ENCODE assay signal across 8 cellular contexts in genomic region chr2:26300234-26300641, GRCh38. TPM values are rescaled to one million over a fixed set of nuclear protein-coding genes. Genes with fewer than 3 reads are reported as not detected.
A peak's percentile ranks its signal among the peaks of the same experiment; 100 is the strongest.
DNase-seq lines count a peak whose midpoint lies in the region; ATAC-seq and TF ChIP-seq lines count a peak whose summit lies in the region.

No MANE protein-coding gene starts in this region.

- H3K27ac ChIP-seq in PC-3 (ENCODE audit: low read length) (no peak overlapping the region), neuronal stem cell (replicated peaks; ENCODE audit: low read length) (peak overlapping the region; percentile 17)

- H3K27me3 ChIP-seq in PC-3 (ENCODE audit: low read length) (no peaks in the 10 kb centered on the region), neuronal stem cell (ENCODE audit: control insufficient read depth in 3 of 3, insufficient read depth in 3 of 3, low read depth in 1 of 3, low read length in 3 of 3) (peaks cover 0 to 2% (median 0%) of the 10 kb centered on the region in 3 experiments)

- no peaks in the 10 kb centered on the region for H3F3A ChIP-seq in PC-3 (ENCODE audit: low read length, unreplicated experiment)

- CTCF ChIA-PET in PC-3 (lab: Charles Lee): no interaction called here

- H3K9me3 ChIP-seq in PC-3 (ENCODE audit: low read length) (no peaks in the 10 kb centered on the region), neuronal stem cell (replicated peaks in 1 of 2; ENCODE audit: control insufficient read depth in 2 of 2, insufficient read depth in 1 of 2, low read depth in 1 of 2, low read length in 2 of 2) (no peaks in the 10 kb centered on the region)

- no peaks in the 10 kb centered on the region for H3K9me2 ChIP-seq in PC-3 (replicated peaks; ENCODE audit: low read length)

- H3K14ac ChIP-seq in neuronal stem cell (ENCODE audit: low read length): no peak overlapping the region

- DNase-seq in AG10803 (ENCODE audit: low read depth) (peak; percentile 42), PC-3 (no peak), neuronal stem cell (ENCODE audit: low spot score) (peak; percentile 27), NCI-H345 treated with DMSO at 0.1 percent for 48 hours (lab: John Stamatoyannopoulos, UW; ENCODE audit: unreplicated experiment) (no peak), OCI-M1 (lab: John Stamatoyannopoulos, UW) (no peak), NCI-H2196 (lab: John Stamatoyannopoulos, UW; ENCODE audit: unreplicated experiment) (no peak)

- H2BK120ac ChIP-seq in neuronal stem cell (ENCODE audit: low read depth, low read length): no peak overlapping the region

- no CpG with 5 or more reads among the region's 12 CpGs for WGBS in neuronal stem cell (ENCODE audit: extremely low coverage in 2 of 2, insufficient read length in 2 of 2, insufficient replicate concordance in 1 of 2), 2 donors

- POLR2A ChIA-PET in PC-3 (lab: Charles Lee; ENCODE audit: unreplicated experiment): no interaction called here

- no peak overlapping the region for H2AK5ac ChIP-seq in neuronal stem cell (ENCODE audit: low read depth, low read length)

- TF ChIP-seq CTCF in AG10803 (conservative IDR thresholded peaks at IDR 0.05; ENCODE audit: low read length): no peak
- no peak for TF ChIP-seq CTCF in PC-3 (conservative IDR thresholded peaks at IDR 0.05; ENCODE audit: low read depth, low read length)

- H3K4me3 ChIP-seq in AG10803 (ENCODE audit: low read length): peak overlapping the region; percentile 66
- no peak overlapping the region for H3K4me3 ChIP-seq in PC-3 (ENCODE audit: low read length)
- peak overlapping the region in 1 of 2 donors; percentile 52 for H3K4me3 ChIP-seq in neuronal stem cell (ENCODE audit: low read length in 2 of 2)

- no peaks in the 10 kb centered on the region for H3K79me1 ChIP-seq in neuronal stem cell (ENCODE audit: low read depth, low read length)

- H3K9ac ChIP-seq in PC-3 (ENCODE audit: low read length) (no peak overlapping the region), neuronal stem cell (ENCODE audit: low read depth, low read length, poor library complexity) (no peak overlapping the region)

- H3K4me2 ChIP-seq in PC-3 (ENCODE audit: low read length) (no peak overlapping the region), neuronal stem cell (ENCODE audit: insufficient read depth, low read length, poor library complexity, severe bottlenecking) (no peak overlapping the region)

- intact Hi-C loops in PC-3 (cut with micrococcal nuclease): no loop called here

- no peaks in the 10 kb centered on the region for H3K79me2 ChIP-seq in PC-3 (ENCODE audit: low read length)

- peaks cover 17% of the 10 kb centered on the region for H3K4me1 ChIP-seq in PC-3 (ENCODE audit: insufficient read depth, low read length)
- peaks cover 19% of the 10 kb centered on the region in 2 donors for H3K4me1 ChIP-seq in neuronal stem cell (ENCODE audit: control insufficient read depth in 2 of 2, insufficient read depth in 1 of 2, low read depth in 1 of 2, low read length in 2 of 2)

- BruUV-seq in PC-3 (replicated peaks; lab: Mats Ljungman, UMichigan): no TSS peak

- no peak overlapping the region for H3K18ac ChIP-seq in neuronal stem cell (ENCODE audit: low read length)

- no peak overlapping the region for H2BK15ac ChIP-seq in neuronal stem cell (ENCODE audit: low read length)

- peak overlapping the region; percentile 46 for H2AFZ ChIP-seq in PC-3 (ENCODE audit: low read length)
- peak overlapping the region; percentile 74 for H2AFZ ChIP-seq in neuronal stem cell (ENCODE audit: low read length)

- no peak overlapping the region for H3K4ac ChIP-seq in neuronal stem cell (ENCODE audit: low read length)

- no peak overlapping the region for H2BK5ac ChIP-seq in neuronal stem cell (ENCODE audit: low read length)

- H2BK12ac ChIP-seq in neuronal stem cell (ENCODE audit: low read length): no peak overlapping the region

- ATAC-seq in PC-3 (no peak), esophagus mucosa (peak; percentile 59), HG03354 (IDR thresholded peaks at IDR 0.05; ENCODE audit: poor library complexity, severe bottlenecking, unreplicated experiment) (no peak)

- H4K8ac ChIP-seq in neuronal stem cell (ENCODE audit: low read depth, low read length): no peak overlapping the region

- H4K91ac ChIP-seq in neuronal stem cell (ENCODE audit: low read depth, low read length, poor library complexity): no peak overlapping the region

- no peaks in the 10 kb centered on the region for H4K20me1 ChIP-seq in PC-3 (ENCODE audit: low read length)

- no peak overlapping the region for H3K23ac ChIP-seq in neuronal stem cell (ENCODE audit: low read depth, low read length, poor library complexity)

- H3K36me3 ChIP-seq in PC-3 (ENCODE audit: low read depth, low read length) (no peaks in the 10 kb centered on the region), neuronal stem cell (replicated peaks in 1 of 2; ENCODE audit: control insufficient read depth in 2 of 2, insufficient read depth in 2 of 2, low read length in 2 of 2) (no peaks in the 10 kb centered on the region)

RNA-seq across cellular contexts. Expression of gene SELENOI, which starts 45.7 kb away (rescaled TPM):
- 22.0 and 22.3 TPM in 2 replicates for total RNA-seq in PC-3 (2014; rRNA removed)
- total RNA-seq in esophagus mucosa: 32.1 TPM
- polyA plus RNA-seq in neuronal stem cell (2013, experiment 1 of 2): 18.3 TPM
- polyA plus RNA-seq in neuronal stem cell (2013, experiment 2 of 2): 18.4 TPM

RNA-seq across cellular contexts. Expression of gene ADGRF3, which starts 46.4 kb away (rescaled TPM):
- total RNA-seq in PC-3 (2014; rRNA removed) (not detected in 2 replicates), esophagus mucosa (0.04 TPM)
- 0.18 TPM for polyA plus RNA-seq in neuronal stem cell (2013, experiment 1 of 2)
- 0.14 TPM for polyA plus RNA-seq in neuronal stem cell (2013, experiment 2 of 2)

RNA-seq across cellular contexts. Expression of gene HADHB, which starts 55.5 kb away (rescaled TPM):
- 58.3 and 72.3 TPM in 2 replicates for total RNA-seq in PC-3 (2014; rRNA removed)
- 104 TPM for total RNA-seq in esophagus mucosa
- 30.6 TPM for polyA plus RNA-seq in neuronal stem cell (2013, experiment 1 of 2)
- 31.4 TPM for polyA plus RNA-seq in neuronal stem cell (2013, experiment 2 of 2)

RNA-seq across cellular contexts. Expression of gene HADHA, which starts 55.8 kb away (rescaled TPM):
- total RNA-seq in PC-3 (2014; rRNA removed) (128 and 131 TPM in 2 replicates), esophagus mucosa (109 TPM)
- polyA plus RNA-seq in neuronal stem cell (2013, experiment 1 of 2): 77.9 TPM
- polyA plus RNA-seq in neuronal stem cell (2013, experiment 2 of 2): 75.7 TPM

Comparison
In these comparisons a context has a peak if more than half of its experiments do, and no peak if none do; other contexts are left out.
1. DNase-seq: peak in AG10803 (single experiment) and neuronal stem cell (single experiment); none in PC-3 (single experiment), NCI-H345 treated with DMSO at 0.1 percent for 48 hours (single experiment), OCI-M1 (single experiment) and NCI-H2196 (single experiment).